1 cellular context compared by ENCODE assay signal in the genomic region with DNA sequence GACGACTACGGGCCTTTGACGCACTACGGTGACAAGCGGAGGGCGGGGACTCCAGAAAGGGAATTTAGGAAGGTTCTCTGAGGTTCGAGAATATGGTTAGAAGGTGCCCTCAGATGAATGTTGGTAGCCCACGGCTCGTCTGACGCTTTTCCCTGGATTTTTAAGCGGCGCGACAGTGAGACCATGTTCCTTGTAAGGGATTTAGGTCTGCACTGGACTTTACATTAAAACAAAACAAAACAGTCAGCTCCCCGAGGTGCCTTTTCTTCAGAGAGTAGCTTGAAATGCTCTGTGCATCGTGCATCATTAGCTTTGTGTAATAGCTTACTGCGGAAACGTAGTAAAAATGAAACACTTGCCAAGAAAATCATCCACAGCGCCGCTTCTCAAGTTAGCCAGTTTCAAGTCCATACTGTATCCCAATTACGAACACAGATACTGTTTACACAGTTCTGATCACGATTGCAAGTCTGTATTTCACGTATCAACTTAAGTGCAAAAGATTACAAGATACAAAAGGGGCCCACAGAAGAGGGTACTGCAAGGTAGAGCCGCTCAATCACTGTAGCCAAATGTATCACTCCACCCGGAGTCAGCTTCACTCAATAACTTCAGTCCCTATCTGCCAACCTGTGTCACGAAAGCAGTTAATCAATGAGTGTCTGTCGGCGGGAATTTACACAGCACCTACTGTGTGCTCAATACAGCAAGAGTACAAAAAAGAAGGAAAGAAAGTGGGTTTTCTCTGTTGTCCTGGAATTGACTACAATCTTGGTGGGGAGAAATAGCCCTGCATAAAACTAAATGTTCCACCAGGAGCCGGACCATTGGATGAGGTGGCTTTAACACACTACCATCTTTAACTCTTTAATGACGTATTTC.
TF ChIP-seq lines count a peak whose summit lies in the region.

No MANE protein-coding gene starts in this region.

TF ChIP-seq in GM23338, 12 proteins besides CTCF, POLR2A, EP300 and RAD21 (continued from another document):
- TF ChIP-seq, protein P1, sequence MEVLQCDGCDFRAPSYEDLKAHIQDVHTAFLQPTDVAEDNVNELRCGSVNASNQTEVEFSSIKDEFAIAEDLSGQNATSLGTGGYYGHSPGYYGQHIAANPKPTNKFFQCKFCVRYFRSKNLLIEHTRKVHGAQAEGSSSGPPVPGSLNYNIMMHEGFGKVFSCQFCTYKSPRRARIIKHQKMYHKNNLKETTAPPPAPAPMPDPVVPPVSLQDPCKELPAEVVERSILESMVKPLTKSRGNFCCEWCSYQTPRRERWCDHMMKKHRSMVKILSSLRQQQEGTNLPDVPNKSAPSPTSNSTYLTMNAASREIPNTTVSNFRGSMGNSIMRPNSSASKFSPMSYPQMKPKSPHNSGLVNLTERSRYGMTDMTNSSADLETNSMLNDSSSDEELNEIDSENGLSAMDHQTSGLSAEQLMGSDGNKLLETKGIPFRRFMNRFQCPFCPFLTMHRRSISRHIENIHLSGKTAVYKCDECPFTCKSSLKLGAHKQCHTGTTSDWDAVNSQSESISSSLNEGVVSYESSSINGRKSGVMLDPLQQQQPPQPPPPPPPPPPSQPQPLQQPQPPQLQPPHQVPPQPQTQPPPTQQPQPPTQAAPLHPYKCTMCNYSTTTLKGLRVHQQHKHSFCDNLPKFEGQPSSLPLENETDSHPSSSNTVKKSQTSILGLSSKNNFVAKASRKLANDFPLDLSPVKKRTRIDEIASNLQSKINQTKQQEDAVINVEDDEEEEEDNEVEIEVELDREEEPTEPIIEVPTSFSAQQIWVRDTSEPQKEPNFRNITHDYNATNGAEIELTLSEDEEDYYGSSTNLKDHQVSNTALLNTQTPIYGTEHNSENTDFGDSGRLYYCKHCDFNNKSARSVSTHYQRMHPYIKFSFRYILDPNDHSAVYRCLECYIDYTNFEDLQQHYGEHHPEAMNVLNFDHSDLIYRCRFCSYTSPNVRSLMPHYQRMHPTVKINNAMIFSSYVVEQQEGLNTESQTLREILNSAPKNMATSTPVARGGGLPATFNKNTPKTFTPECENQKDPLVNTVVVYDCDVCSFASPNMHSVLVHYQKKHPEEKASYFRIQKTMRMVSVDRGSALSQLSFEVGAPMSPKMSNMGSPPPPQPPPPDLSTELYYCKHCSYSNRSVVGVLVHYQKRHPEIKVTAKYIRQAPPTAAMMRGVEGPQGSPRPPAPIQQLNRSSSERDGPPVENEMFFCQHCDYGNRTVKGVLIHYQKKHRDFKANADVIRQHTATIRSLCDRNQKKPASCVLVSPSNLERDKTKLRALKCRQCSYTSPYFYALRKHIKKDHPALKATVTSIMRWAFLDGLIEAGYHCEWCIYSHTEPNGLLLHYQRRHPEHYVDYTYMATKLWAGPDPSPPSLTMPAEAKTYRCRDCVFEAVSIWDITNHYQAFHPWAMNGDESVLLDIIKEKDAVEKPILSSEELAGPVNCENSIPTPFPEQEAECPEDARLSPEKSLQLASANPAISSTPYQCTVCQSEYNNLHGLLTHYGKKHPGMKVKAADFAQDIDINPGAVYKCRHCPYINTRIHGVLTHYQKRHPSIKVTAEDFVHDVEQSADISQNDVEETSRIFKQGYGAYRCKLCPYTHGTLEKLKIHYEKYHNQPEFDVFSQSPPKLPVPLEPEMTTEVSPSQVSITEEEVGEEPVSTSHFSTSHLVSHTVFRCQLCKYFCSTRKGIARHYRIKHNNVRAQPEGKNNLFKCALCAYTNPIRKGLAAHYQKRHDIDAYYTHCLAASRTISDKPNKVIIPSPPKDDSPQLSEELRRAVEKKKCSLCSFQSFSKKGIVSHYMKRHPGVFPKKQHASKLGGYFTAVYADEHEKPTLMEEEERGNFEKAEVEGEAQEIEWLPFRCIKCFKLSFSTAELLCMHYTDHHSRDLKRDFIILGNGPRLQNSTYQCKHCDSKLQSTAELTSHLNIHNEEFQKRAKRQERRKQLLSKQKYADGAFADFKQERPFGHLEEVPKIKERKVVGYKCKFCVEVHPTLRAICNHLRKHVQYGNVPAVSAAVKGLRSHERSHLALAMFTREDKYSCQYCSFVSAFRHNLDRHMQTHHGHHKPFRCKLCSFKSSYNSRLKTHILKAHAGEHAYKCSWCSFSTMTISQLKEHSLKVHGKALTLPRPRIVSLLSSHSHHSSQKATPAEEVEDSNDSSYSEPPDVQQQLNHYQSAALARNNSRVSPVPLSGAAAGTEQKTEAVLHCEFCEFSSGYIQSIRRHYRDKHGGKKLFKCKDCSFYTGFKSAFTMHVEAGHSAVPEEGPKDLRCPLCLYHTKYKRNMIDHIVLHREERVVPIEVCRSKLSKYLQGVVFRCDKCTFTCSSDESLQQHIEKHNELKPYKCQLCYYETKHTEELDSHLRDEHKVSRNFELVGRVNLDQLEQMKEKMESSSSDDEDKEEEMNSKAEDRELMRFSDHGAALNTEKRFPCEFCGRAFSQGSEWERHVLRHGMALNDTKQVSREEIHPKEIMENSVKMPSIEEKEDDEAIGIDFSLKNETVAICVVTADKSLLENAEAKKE (CRISPR knock-in tag; IDR thresholded peaks at IDR 0.05) = no peak
- TF ChIP-seq ZNF114 (CRISPR knock-in tag; IDR thresholded peaks at IDR 0.05) = no peak
- TF ChIP-seq, protein P2, sequence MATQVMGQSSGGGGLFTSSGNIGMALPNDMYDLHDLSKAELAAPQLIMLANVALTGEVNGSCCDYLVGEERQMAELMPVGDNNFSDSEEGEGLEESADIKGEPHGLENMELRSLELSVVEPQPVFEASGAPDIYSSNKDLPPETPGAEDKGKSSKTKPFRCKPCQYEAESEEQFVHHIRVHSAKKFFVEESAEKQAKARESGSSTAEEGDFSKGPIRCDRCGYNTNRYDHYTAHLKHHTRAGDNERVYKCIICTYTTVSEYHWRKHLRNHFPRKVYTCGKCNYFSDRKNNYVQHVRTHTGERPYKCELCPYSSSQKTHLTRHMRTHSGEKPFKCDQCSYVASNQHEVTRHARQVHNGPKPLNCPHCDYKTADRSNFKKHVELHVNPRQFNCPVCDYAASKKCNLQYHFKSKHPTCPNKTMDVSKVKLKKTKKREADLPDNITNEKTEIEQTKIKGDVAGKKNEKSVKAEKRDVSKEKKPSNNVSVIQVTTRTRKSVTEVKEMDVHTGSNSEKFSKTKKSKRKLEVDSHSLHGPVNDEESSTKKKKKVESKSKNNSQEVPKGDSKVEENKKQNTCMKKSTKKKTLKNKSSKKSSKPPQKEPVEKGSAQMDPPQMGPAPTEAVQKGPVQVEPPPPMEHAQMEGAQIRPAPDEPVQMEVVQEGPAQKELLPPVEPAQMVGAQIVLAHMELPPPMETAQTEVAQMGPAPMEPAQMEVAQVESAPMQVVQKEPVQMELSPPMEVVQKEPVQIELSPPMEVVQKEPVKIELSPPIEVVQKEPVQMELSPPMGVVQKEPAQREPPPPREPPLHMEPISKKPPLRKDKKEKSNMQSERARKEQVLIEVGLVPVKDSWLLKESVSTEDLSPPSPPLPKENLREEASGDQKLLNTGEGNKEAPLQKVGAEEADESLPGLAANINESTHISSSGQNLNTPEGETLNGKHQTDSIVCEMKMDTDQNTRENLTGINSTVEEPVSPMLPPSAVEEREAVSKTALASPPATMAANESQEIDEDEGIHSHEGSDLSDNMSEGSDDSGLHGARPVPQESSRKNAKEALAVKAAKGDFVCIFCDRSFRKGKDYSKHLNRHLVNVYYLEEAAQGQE (IDR thresholded peaks at IDR 0.05; ENCODE audit: unreplicated experiment) = no peak
